In the genomic region with DNA sequence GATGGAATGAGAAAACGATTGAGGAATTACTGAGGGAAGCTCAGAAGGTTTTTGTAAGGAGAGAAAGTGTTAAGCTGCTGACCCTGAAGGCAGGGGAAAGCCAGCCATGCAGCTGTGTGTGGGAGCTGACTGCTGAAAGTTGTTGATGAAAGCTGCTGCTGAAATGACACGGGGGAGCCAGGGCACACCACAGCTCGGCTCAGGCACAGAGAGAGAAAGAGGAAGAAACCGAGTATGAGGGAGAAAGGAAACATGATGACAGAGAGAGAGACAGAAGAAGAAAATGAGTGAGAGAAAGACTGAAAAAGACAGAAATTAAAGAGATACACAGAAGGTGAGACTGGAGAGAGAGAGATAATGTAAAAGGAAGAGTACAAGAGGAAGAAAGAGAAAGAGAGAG, we compare ENCODE assay signal across 12 cellular contexts.
DNase-seq lines count a peak whose midpoint lies in the region; ATAC-seq, FAIRE-seq and TF ChIP-seq lines count a peak whose summit lies in the region.
"Had no signal": no experiment of that assay in that cellular context is flagged by ENCODE, and none has a peak within 500 bp of the region (broad histone marks: within the 10 kb centered on the region; RNA-seq: fewer than 3 reads in every experiment).

No MANE protein-coding gene starts in this region.

- H3K23ac ChIP-seq in neuronal stem cell (ENCODE audit: low read depth, low read length, poor library complexity), result no peak overlapping the region

- H2BK15ac ChIP-seq in neuronal stem cell (ENCODE audit: low read length), result no peak overlapping the region

- no peaks in the 10 kb centered on the region for H3K36me3 ChIP-seq in neuronal stem cell (replicated peaks in 1 of 2; ENCODE audit: control insufficient read depth in 2 of 2, insufficient read depth in 2 of 2, low read length in 2 of 2)

- no peak overlapping the region for H3K4ac ChIP-seq in neuronal stem cell (ENCODE audit: low read length)

- H3K27ac Mint-ChIP-seq in brain, result peak overlapping the region in 3 of 5 experiments; percentile 31 to 88 (median 85)

- no CpG with 5 or more reads among the region's 4 CpGs for WGBS in neuronal stem cell (ENCODE audit: extremely low coverage in 2 of 2, insufficient read length in 2 of 2, insufficient replicate concordance in 1 of 2), 2 donors

- H2BK120ac ChIP-seq in neuronal stem cell (ENCODE audit: low read depth, low read length), result no peak overlapping the region

- no peaks in the 10 kb centered on the region for H3K27me3 ChIP-seq in neuronal stem cell (ENCODE audit: control insufficient read depth in 3 of 3, insufficient read depth in 3 of 3, low read depth in 1 of 3, low read length in 3 of 3)

- no peaks in the 10 kb centered on the region for H3K9me3 ChIP-seq in neuronal stem cell (replicated peaks in 1 of 2; ENCODE audit: control insufficient read depth in 2 of 2, insufficient read depth in 1 of 2, low read depth in 1 of 2, low read length in 2 of 2)

- DNase-seq in neuronal stem cell (ENCODE audit: low spot score), result no peak
- no peak for DNase-seq in DMS79 (lab: John Stamatoyannopoulos, UW)
- no peak for DNase-seq in activated naive CD4-positive, alpha-beta T cell treated with anti-CD3 and anti-CD28 coated beads, Interleukin-2, amount 50 U/mL, for 16 hours
- DNase-seq in NCI-H1436 treated with DMSO at 0.1 percent for 48 hours (lab: John Stamatoyannopoulos, UW), result no peak
- DNase-seq in frontal cortex (ENCODE audit: low spot score in 2 of 2), result no peak
- DNase-seq: NCI-H2081 treated with DMSO at 0.1 percent for 48 hours, trophoblast cell had no signal

- no peaks in the 10 kb centered on the region for H3K79me1 ChIP-seq in neuronal stem cell (ENCODE audit: low read depth, low read length)

- TF ChIP-seq CTCF in brain (conservative IDR thresholded peaks at IDR 0.05), result no peak

- H4K8ac ChIP-seq in neuronal stem cell (ENCODE audit: low read depth, low read length), result no peak overlapping the region

- H3K18ac ChIP-seq in neuronal stem cell (ENCODE audit: low read length), result peak overlapping the region; percentile 24

- H2BK12ac ChIP-seq in neuronal stem cell (ENCODE audit: low read length), result no peak overlapping the region

- H3K14ac ChIP-seq in neuronal stem cell (ENCODE audit: low read length), result no peak overlapping the region

- H4K91ac ChIP-seq in neuronal stem cell (ENCODE audit: low read depth, low read length, poor library complexity), result no peak overlapping the region

- peaks cover 0 to 12% of the 10 kb centered on the region in 2 donors for H3K4me1 ChIP-seq in neuronal stem cell (ENCODE audit: control insufficient read depth in 2 of 2, insufficient read depth in 1 of 2, low read depth in 1 of 2, low read length in 2 of 2)

- ATAC-seq in GM19351 (IDR thresholded peaks at IDR 0.05; ENCODE audit: unreplicated experiment) (peak; percentile 71), HG02885 (IDR thresholded peaks at IDR 0.05; ENCODE audit: poor library complexity, unreplicated experiment) (peak; percentile 62)

- H2BK5ac ChIP-seq in neuronal stem cell (ENCODE audit: low read length), result no peak overlapping the region

- no peak overlapping the region for H3K4me2 ChIP-seq in neuronal stem cell (ENCODE audit: insufficient read depth, low read length, poor library complexity, severe bottlenecking)

- peaks cover 3% of the 10 kb centered on the region for H3K27me3 Mint-ChIP-seq in brain
- H3K27me3 Mint-ChIP-seq: IgD-negative memory B cell had no signal

- no peak overlapping the region for H2AK5ac ChIP-seq in neuronal stem cell (ENCODE audit: low read depth, low read length)

- peak overlapping the region in 1 of 5 experiments; percentile 15 for H3K4me3 Mint-ChIP-seq in brain
- H3K4me3 Mint-ChIP-seq: IgD-negative memory B cell had no signal

- H2AFZ ChIP-seq in neuronal stem cell (ENCODE audit: low read length), result peak overlapping the region; percentile 66

- H3K4me1 Mint-ChIP-seq in brain, result peaks cover 39% of the 10 kb centered on the region

- no peaks in the 10 kb centered on the region for H3K9me3 Mint-ChIP-seq in brain

- H3K4me3 ChIP-seq in neuronal stem cell (ENCODE audit: low read length in 2 of 2), result no peak overlapping the region

- H3K27ac ChIP-seq in neuronal stem cell (replicated peaks; ENCODE audit: low read length), result no peak overlapping the region
- H3K27ac ChIP-seq: C4-2B had no signal

- no peak for FAIRE-seq in frontal cortex (lab: Jason Lieb, UNC)

- no peaks in the 10 kb centered on the region for H3K36me3 Mint-ChIP-seq in brain

- no peak overlapping the region for H3K9ac ChIP-seq in neuronal stem cell (ENCODE audit: low read depth, low read length, poor library complexity)
